Comparison of ENCODE assay signal across 8 cellular contexts in genomic region chrX:103919336-103919682, GRCh38. TPM values are rescaled to one million over a fixed set of nuclear protein-coding genes. Genes with fewer than 3 reads are reported as not detected.
A peak's percentile ranks its signal among the peaks of the same experiment; 100 is the strongest.
DNase-seq lines count a peak whose midpoint lies in the region; ATAC-seq and TF ChIP-seq lines count a peak whose summit lies in the region.

No MANE protein-coding gene starts in this region.

- DNase-seq in DMS53 (lab: John Stamatoyannopoulos, UW): peak; percentile 81
- peak; percentile 18 to 35 for DNase-seq in T47D (ENCODE audit: low read depth in 1 of 2, low spot score in 1 of 2)
- DNase-seq in immature natural killer cell: peak in 1 of 3 donors; percentile 30
- no peak for DNase-seq in stimulated activated effector memory CD8-positive, alpha-beta T cell treated with anti-CD3 and anti-CD28 coated beads, Interleukin-12 subunit alpha, Interleukin-12 subunit beta, amount 100 ng/mL, for 72 hours (ENCODE audit: low spot score in 2 of 2)
- no peak for DNase-seq in occipital lobe (lab: John Stamatoyannopoulos, UW)

- H3K27ac Mint-ChIP-seq in immature natural killer cell: peak overlapping the region; percentile 80 to 90 (median 84)
- H3K27ac Mint-ChIP-seq in stimulated activated effector memory CD8-positive, alpha-beta T cell treated with anti-CD3 and anti-CD28 coated beads, Interleukin-12 subunit alpha, Interleukin-12 subunit beta, amount 100 ng/mL, for 72 hours: peak overlapping the region; percentile 89

- no peaks in the 10 kb centered on the region for H3K27me3 ChIP-seq in OCI-LY3 (ENCODE audit: low read depth, low read length)

- peaks cover 12% of the 10 kb centered on the region; the same call in 1 of the 2 replicates for H3K4me1 ChIP-seq in OCI-LY3 (ENCODE audit: low read length)

- peak overlapping the region; percentile 56 for H3K27ac ChIP-seq in OCI-LY3 (ENCODE audit: low read length)

- H3K9me3 ChIP-seq in OCI-LY3 (ENCODE audit: insufficient read depth, low read length): no peaks in the 10 kb centered on the region

- H3K4me1 Mint-ChIP-seq in immature natural killer cell: peaks cover 26 to 31% of the 10 kb centered on the region in 2 donors
- peaks cover 21% of the 10 kb centered on the region for H3K4me1 Mint-ChIP-seq in stimulated activated effector memory CD8-positive, alpha-beta T cell treated with anti-CD3 and anti-CD28 coated beads, Interleukin-12 subunit alpha, Interleukin-12 subunit beta, amount 100 ng/mL, for 72 hours

- peak overlapping the region; percentile 76 for H3K9ac ChIP-seq in OCI-LY3 (ENCODE audit: low read length)

- H3K36me3 Mint-ChIP-seq in immature natural killer cell: no peaks in the 10 kb centered on the region
- no peaks in the 10 kb centered on the region for H3K36me3 Mint-ChIP-seq in stimulated activated effector memory CD8-positive, alpha-beta T cell treated with anti-CD3 and anti-CD28 coated beads, Interleukin-12 subunit alpha, Interleukin-12 subunit beta, amount 100 ng/mL, for 72 hours

- no peaks in the 10 kb centered on the region for H4K20me1 ChIP-seq in OCI-LY3 (ENCODE audit: insufficient read depth, low read length)

- ATAC-seq in GM19452 (IDR thresholded peaks at IDR 0.05; ENCODE audit: unreplicated experiment) (peak; percentile 41), HG03439 (IDR thresholded peaks at IDR 0.05; ENCODE audit: unreplicated experiment) (peak; percentile 47)
- ATAC-seq in stimulated activated effector memory CD8-positive, alpha-beta T cell treated with anti-CD3 and anti-CD28 coated beads, Interleukin-12 subunit alpha, Interleukin-12 subunit beta, amount 100 ng/mL, for 72 hours: peak; percentile 76

- in situ Hi-C loops in T47D (cut with HindIII; ENCODE audit: low pct_unique_long_range_greater_than_20kb, low sequenced_read_pairs): no loop called here

- H2AFZ ChIP-seq in OCI-LY3 (ENCODE audit: low read depth, low read length): peak overlapping the region; percentile 80

- peak overlapping the region; percentile 79 for H3K4me2 ChIP-seq in OCI-LY3 (ENCODE audit: low read length)

- no peaks in the 10 kb centered on the region for H3K36me3 ChIP-seq in OCI-LY3 (replicated peaks; ENCODE audit: low read depth, low read length)

- 0 out of 2 replicates have a peak, but pooled peaks have one; percentile 13 for TF ChIP-seq CTCF in OCI-LY3 (IDR thresholded peaks at IDR 0.05; ENCODE audit: low read depth, low read length)

- H3K9me3 Mint-ChIP-seq in immature natural killer cell: no peaks in the 10 kb centered on the region
- H3K9me3 Mint-ChIP-seq in stimulated activated effector memory CD8-positive, alpha-beta T cell treated with anti-CD3 and anti-CD28 coated beads, Interleukin-12 subunit alpha, Interleukin-12 subunit beta, amount 100 ng/mL, for 72 hours: no peaks in the 10 kb centered on the region

- H3K27me3 Mint-ChIP-seq in immature natural killer cell (ENCODE audit: low read depth in 3 of 3): peaks cover 0 to 5% (median under 1%) of the 10 kb centered on the region in 3 donors

- H3K4me3 ChIP-seq in OCI-LY3 (ENCODE audit: low read length): peak overlapping the region; percentile 88

- 0 out of 2 replicates have a peak, but pooled peaks cover under 1% of the 10 kb centered on the region for H3K79me2 ChIP-seq in OCI-LY3 (ENCODE audit: low read length)

- H3K4me3 Mint-ChIP-seq in immature natural killer cell: peak overlapping the region; percentile 85 to 93 (median 88)
- peak overlapping the region; percentile 89 for H3K4me3 Mint-ChIP-seq in stimulated activated effector memory CD8-positive, alpha-beta T cell treated with anti-CD3 and anti-CD28 coated beads, Interleukin-12 subunit alpha, Interleukin-12 subunit beta, amount 100 ng/mL, for 72 hours

RNA-seq across cellular contexts. Expression of gene TMSB15B, which starts 43.1 kb away (rescaled TPM):
- polyA plus RNA-seq in immature natural killer cell: 10 to 100 TPM in 2 of 3 donors, 1 to 10 TPM in 1; 6.8 to 12.1 (median 10.7) TPM
- 26.0 TPM for total RNA-seq in occipital lobe

Comparison
In these comparisons a context has a peak if more than half of its experiments do, and no peak if none do; other contexts are left out.
1. DNase-seq: peak in DMS53 (single experiment) and T47D (2 of 2); none in stimulated activated effector memory CD8-positive, alpha-beta T cell treated with anti-CD3 and anti-CD28 coated beads, Interleukin-12 subunit alpha, Interleukin-12 subunit beta, amount 100 ng/mL, for 72 hours (0 of 2) and occipital lobe (single experiment).
2. Peak in every context shown above with its lines, with median percentiles within 50 percentile points of each other: ATAC-seq.